Comparison of ENCODE assay signal across 8 cellular contexts in the genomic region with DNA sequence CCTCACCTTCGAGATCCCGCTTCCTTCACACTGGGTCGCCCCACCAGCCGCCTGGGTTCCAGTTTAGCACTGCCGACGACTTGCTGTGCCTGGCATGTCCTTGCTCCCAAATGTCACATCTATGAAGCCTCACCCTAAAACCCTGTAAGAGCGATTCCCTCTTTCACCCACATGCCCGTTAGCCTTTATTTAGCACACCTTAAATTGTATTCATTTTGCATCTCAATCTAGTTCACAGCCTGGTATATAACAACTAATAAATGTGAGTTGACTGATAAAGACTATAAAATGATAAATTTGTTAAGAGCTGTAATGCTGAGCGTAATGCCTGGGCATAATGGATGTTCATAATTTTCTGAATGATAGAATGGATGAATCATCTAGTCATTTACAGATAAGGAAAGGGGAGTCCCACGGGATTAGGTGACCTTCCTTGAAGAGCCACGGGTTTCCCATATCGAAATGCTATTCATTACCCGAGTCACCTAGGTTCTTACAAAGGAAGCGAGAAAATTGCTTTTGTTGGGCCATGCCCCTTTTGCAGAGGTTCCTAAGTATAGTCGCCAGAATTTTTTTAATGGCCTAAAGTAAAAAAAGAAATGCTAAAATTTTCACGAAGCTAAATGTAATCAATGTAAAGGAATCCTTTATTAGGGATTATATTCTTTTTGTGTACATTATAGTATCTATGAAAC. TPM values are rescaled to one million over a fixed set of nuclear protein-coding genes. Genes with fewer than 3 reads are reported as not detected.
DNase-seq lines count a peak whose midpoint lies in the region; ATAC-seq and TF ChIP-seq lines count a peak whose summit lies in the region.

No MANE protein-coding gene starts in this region.

- H3K9ac ChIP-seq in H9 (ENCODE audit: extremely low read depth, insufficient read length, low read length) (peak overlapping the region; percentile 69), iPS-20b (ENCODE audit: low read depth, low read length) (peak overlapping the region; percentile 55; the same call in 1 of the 2 replicates)

- no CpG with 5 or more reads among the region's 16 CpGs for WGBS in H9 (ENCODE audit: extremely low coverage, insufficient read length, low lambda C conversion rate)
- 12 to 15% methylated on average over 10 to 16 of the region's 16 CpGs for WGBS in testis, 2 donors

- no peak overlapping the region for H2BK12ac ChIP-seq in H9 (ENCODE audit: insufficient read length, low read depth, low read length)

- H3T11ph ChIP-seq in H9 (ENCODE audit: low read length), result no peak overlapping the region

- H4K20me1 ChIP-seq in H9 (ENCODE audit: control insufficient read depth, insufficient read depth, insufficient read length), result no peaks in the 10 kb centered on the region

- no peak overlapping the region for H4K91ac ChIP-seq in H9 (ENCODE audit: insufficient read length, low read depth, low read length)

- H3K36me3 ChIP-seq in A673 (ENCODE audit: insufficient read depth, low read length, poor library complexity, severe bottlenecking), result no peaks in the 10 kb centered on the region
- peaks cover 33% of the 10 kb centered on the region for H3K36me3 ChIP-seq in iPS-20b (ENCODE audit: insufficient read depth, low read depth, low read length)
- no peaks in the 10 kb centered on the region for H3K36me3 ChIP-seq in testis (ENCODE audit: low read depth, missing control alignments)

- H3K14ac ChIP-seq in H9 (ENCODE audit: insufficient read depth, low read length), result 0 out of 2 replicates have a peak overlapping the region, but pooled peaks have one; percentile 53

- no peak overlapping the region for H4K8ac ChIP-seq in H9 (replicated peaks; ENCODE audit: insufficient read length, low read depth, low read length)

- no peak overlapping the region for H3K56ac ChIP-seq in H9 (ENCODE audit: insufficient read length, low read depth, low read length)

- no TSS peak for BruUV-seq in A673 (replicated peaks; lab: Mats Ljungman, UMichigan)

- CTCF ChIA-PET in A673 (lab: Charles Lee), result no interaction called here
- CTCF ChIA-PET in activated CD8-positive, alpha-beta T cell treated with anti-CD3 and anti-CD28 coated beads, Interleukin-2, amount 10 ng/mL, durations not matched to agents 7 days and 5 days (lab: Charles Lee), result interaction anchor here (0.9 to 2.0 kb wide), 3 partner anchors 8 to 39 kb away, joined by 3 to 10 read pairs (median 4); no protein-coding TSS in a partner anchor

- H3K4me2 ChIP-seq in H9 (ENCODE audit: insufficient read depth, insufficient read length, low read length), result peak overlapping the region; percentile 99

- H3K4me3 Mint-ChIP-seq in H9, result peak overlapping the region; percentile 93
- peak overlapping the region; percentile 85 for H3K4me3 Mint-ChIP-seq in activated CD8-positive, alpha-beta T cell treated with anti-CD3 and anti-CD28 coated beads, Interleukin-2, amount 10 ng/mL, durations not matched to agents 7 days and 5 days

- no peak overlapping the region for H2BK20ac ChIP-seq in H9 (ENCODE audit: low read depth, low read length, poor library complexity, severe bottlenecking)

- POLR2A ChIA-PET in A673 (lab: Charles Lee; ENCODE audit: low non-redundant PET), result no interaction called here
- POLR2A ChIA-PET in activated CD8-positive, alpha-beta T cell treated with anti-CD3 and anti-CD28 coated beads, Interleukin-2, amount 10 ng/mL, durations not matched to agents 7 days and 5 days (lab: Charles Lee), result interaction anchor here (1.0 to 2.7 kb wide), 8 partner anchors 29 to 183 kb away, joined by 3 to 27 read pairs (median 6); partner anchors contain the start of genes CA5B and ZRSR2

- TF ChIP-seq POLR2A in testis (IDR thresholded peaks at IDR 0.05), result no peak

- peaks cover 19% of the 10 kb centered on the region for H3K23me2 ChIP-seq in H9 (ENCODE audit: insufficient read length, low read depth, low read length, poor library complexity, severe bottlenecking)

- H3K9me3 Mint-ChIP-seq in H9, result peaks cover 0 to 2% of the 10 kb centered on the region in 2 experiments; a peak in 3 of 5 replicates
- H3K9me3 Mint-ChIP-seq in activated CD8-positive, alpha-beta T cell treated with anti-CD3 and anti-CD28 coated beads, Interleukin-2, amount 10 ng/mL, durations not matched to agents 7 days and 5 days (ENCODE audit: insufficient read depth), result no peaks in the 10 kb centered on the region

- H4K5ac ChIP-seq in H9 (ENCODE audit: insufficient read length, low read depth, low read length), result no peak overlapping the region

- H3K27ac Mint-ChIP-seq in H9, result peak overlapping the region; percentile 98 to 99 (median 98)
- peak overlapping the region; percentile 96 for H3K27ac Mint-ChIP-seq in activated CD8-positive, alpha-beta T cell treated with anti-CD3 and anti-CD28 coated beads, Interleukin-2, amount 10 ng/mL, durations not matched to agents 7 days and 5 days

- H3K27ac ChIP-seq in A673 (ENCODE audit: low read depth, low read length, poor library complexity, severe bottlenecking) (peak overlapping the region; percentile 84), H9 (ENCODE audit: insufficient read length, low read depth, low read length) (peak overlapping the region; percentile 88), iPS-20b (ENCODE audit: low read length) (peak overlapping the region; percentile 11), testis (peak overlapping the region; percentile 68 to 86)

- peaks cover 26 to 34% (median 29%) of the 10 kb centered on the region in 3 experiments; a peak in 6 of 7 replicates for H3K36me3 Mint-ChIP-seq in H9 (ENCODE audit: insufficient read depth in 1 of 3, low read depth in 3 of 3)
- peaks cover 14% of the 10 kb centered on the region for H3K36me3 Mint-ChIP-seq in activated CD8-positive, alpha-beta T cell treated with anti-CD3 and anti-CD28 coated beads, Interleukin-2, amount 10 ng/mL, durations not matched to agents 7 days and 5 days (ENCODE audit: low read depth)

- H3K23ac ChIP-seq in H9 (ENCODE audit: insufficient read length, low read depth, low read length), result no peak overlapping the region

- H3K79me1 ChIP-seq in H9 (ENCODE audit: insufficient read depth, low read depth, low read length, poor library complexity, severe bottlenecking), result no peaks in the 10 kb centered on the region

- no peak overlapping the region for H2BK120ac ChIP-seq in H9 (ENCODE audit: low read depth, low read length, poor library complexity, severe bottlenecking)

- no peak overlapping the region for H2AFZ ChIP-seq in H9 (ENCODE audit: low read length)

- no peak overlapping the region for H2AK5ac ChIP-seq in H9 (ENCODE audit: insufficient read length, low read length)

- peaks cover 38 to 40% of the 10 kb centered on the region in 2 experiments for H3K4me1 Mint-ChIP-seq in H9
- peaks cover 21% of the 10 kb centered on the region for H3K4me1 Mint-ChIP-seq in activated CD8-positive, alpha-beta T cell treated with anti-CD3 and anti-CD28 coated beads, Interleukin-2, amount 10 ng/mL, durations not matched to agents 7 days and 5 days (ENCODE audit: low read depth)

- H3K4me3 ChIP-seq in A673 (ENCODE audit: low read depth, low read length, poor library complexity, severe bottlenecking), result peak overlapping the region; percentile 79
- H3K4me3 ChIP-seq in iPS-20b (ENCODE audit: low read length), result peak overlapping the region; percentile 69
- H3K4me3 ChIP-seq in testis, result peak overlapping the region; percentile 63 to 66

- intact Hi-C loops in A673 (cut with micrococcal nuclease; ENCODE audit: unreplicated experiment) (no loop called here), testis (cut with DNase I; ENCODE audit: low total_unique reads) (no loop called here)

- no peaks in the 10 kb centered on the region for H3K9me3 ChIP-seq in A673 (ENCODE audit: low read depth, low read length, poor library complexity, severe bottlenecking)
- no peaks in the 10 kb centered on the region for H3K9me3 ChIP-seq in H9 (ENCODE audit: control insufficient read depth, low read depth, low read length)
- H3K9me3 ChIP-seq in iPS-20b (ENCODE audit: insufficient read depth, low read depth, low read length), result no peaks in the 10 kb centered on the region
- no peaks in the 10 kb centered on the region for H3K9me3 ChIP-seq in testis

- no peaks in the 10 kb centered on the region for H3K27me3 Mint-ChIP-seq in H9 (ENCODE audit: low read depth)
- H3K27me3 Mint-ChIP-seq in activated CD8-positive, alpha-beta T cell treated with anti-CD3 and anti-CD28 coated beads, Interleukin-2, amount 10 ng/mL, durations not matched to agents 7 days and 5 days (ENCODE audit: low read depth), result peaks cover 2% of the 10 kb centered on the region

- no peaks in the 10 kb centered on the region for H3K27me3 ChIP-seq in A673 (replicated peaks; ENCODE audit: insufficient read depth, low read depth, low read length, poor library complexity)
- no peaks in the 10 kb centered on the region for H3K27me3 ChIP-seq in H9 (ENCODE audit: insufficient read depth, low read length)
- H3K27me3 ChIP-seq in iPS-20b (ENCODE audit: insufficient read depth, low read length), result no peaks in the 10 kb centered on the region
- H3K27me3 ChIP-seq in testis, result no peaks in the 10 kb centered on the region

- no peak overlapping the region for H3K18ac ChIP-seq in H9 (ENCODE audit: insufficient read length, low read depth, low read length)

- no peak overlapping the region for H2BK5ac ChIP-seq in H9 (ENCODE audit: insufficient read length, low read length)

- DNase-seq in A673 (ENCODE audit: low spot score) (no peak), H9 (no peak), testis (no peak), AG20443 (ENCODE audit: low spot score) (no peak)
- no peak for DNase-seq in activated CD8-positive, alpha-beta T cell treated with anti-CD3 and anti-CD28 coated beads, Interleukin-2, amount 10 ng/mL, durations not matched to agents 7 days and 5 days

- no peak for ATAC-seq in activated CD8-positive, alpha-beta T cell treated with anti-CD3 and anti-CD28 coated beads, Interleukin-2, amount 10 ng/mL, durations not matched to agents 7 days and 5 days
- ATAC-seq in HG03025 (IDR thresholded peaks at IDR 0.05; ENCODE audit: low FRiP score, unreplicated experiment), result no peak
- no peak for ATAC-seq in GM18867 (IDR thresholded peaks at IDR 0.05; ENCODE audit: unreplicated experiment)

- peaks cover 25% of the 10 kb centered on the region for H3K79me2 ChIP-seq in H9 (ENCODE audit: insufficient read depth, low read length)

- no peak overlapping the region; the same call in 1 of the 2 replicates for H2BK15ac ChIP-seq in H9 (ENCODE audit: low read depth, low read length)

- H3K4ac ChIP-seq in H9 (ENCODE audit: low read depth, low read length), result no peak overlapping the region

- TF ChIP-seq CTCF in A673 (conservative IDR thresholded peaks at IDR 0.05; ENCODE audit: low read depth, low read length), result no peak
- TF ChIP-seq CTCF in H9 (conservative IDR thresholded peaks at IDR 0.05), result no peak
- TF ChIP-seq CTCF in testis (IDR thresholded peaks at IDR 0.05), result no peak

- H3K4me1 ChIP-seq in A673 (ENCODE audit: insufficient read depth, low read length, poor library complexity, severe bottlenecking) (peaks cover 10% of the 10 kb centered on the region), H9 (ENCODE audit: insufficient read depth, low read length) (no peaks in the 10 kb centered on the region; the same call in 1 of the 2 replicates), iPS-20b (ENCODE audit: insufficient read depth, low read length) (peaks cover 10% of the 10 kb centered on the region; the same call in 1 of the 2 replicates), testis (no peaks in the 10 kb centered on the region)

RNA-seq across cellular contexts. Expression of gene AP1S2, which starts 1.1 kb away (rescaled TPM):
- total RNA-seq in A673 (2021) (55.3 and 59.3 TPM in 2 replicates), H9 (2021) (362 and 367 TPM in 2 replicates), testis (100 to 1,000 TPM in 1 of 2 donors, 10 to 100 TPM in 1; 69.8 to 107 TPM)
- total RNA-seq in activated CD8-positive, alpha-beta T cell treated with anti-CD3 and anti-CD28 coated beads, Interleukin-2, amount 10 ng/mL, durations not matched to agents 7 days and 5 days, result 10 to 100 TPM; 33.9 to 35.9 TPM
- 60.8 TPM for polyA plus RNA-seq in testis (ENCODE audit: insufficient read depth, low read depth, low replicate concordance)

Comparison
In these comparisons a context has a peak if more than half of its experiments do, and no peak if none do; other contexts are left out.
1. H3K27ac ChIP-seq: peak in every context shown above with its lines; median percentile 88 in H9; 84 in A673; 77 in testis; 11 in iPS-20b.